ENCODE assay signal across 8 cellular contexts in the genomic region with DNA sequence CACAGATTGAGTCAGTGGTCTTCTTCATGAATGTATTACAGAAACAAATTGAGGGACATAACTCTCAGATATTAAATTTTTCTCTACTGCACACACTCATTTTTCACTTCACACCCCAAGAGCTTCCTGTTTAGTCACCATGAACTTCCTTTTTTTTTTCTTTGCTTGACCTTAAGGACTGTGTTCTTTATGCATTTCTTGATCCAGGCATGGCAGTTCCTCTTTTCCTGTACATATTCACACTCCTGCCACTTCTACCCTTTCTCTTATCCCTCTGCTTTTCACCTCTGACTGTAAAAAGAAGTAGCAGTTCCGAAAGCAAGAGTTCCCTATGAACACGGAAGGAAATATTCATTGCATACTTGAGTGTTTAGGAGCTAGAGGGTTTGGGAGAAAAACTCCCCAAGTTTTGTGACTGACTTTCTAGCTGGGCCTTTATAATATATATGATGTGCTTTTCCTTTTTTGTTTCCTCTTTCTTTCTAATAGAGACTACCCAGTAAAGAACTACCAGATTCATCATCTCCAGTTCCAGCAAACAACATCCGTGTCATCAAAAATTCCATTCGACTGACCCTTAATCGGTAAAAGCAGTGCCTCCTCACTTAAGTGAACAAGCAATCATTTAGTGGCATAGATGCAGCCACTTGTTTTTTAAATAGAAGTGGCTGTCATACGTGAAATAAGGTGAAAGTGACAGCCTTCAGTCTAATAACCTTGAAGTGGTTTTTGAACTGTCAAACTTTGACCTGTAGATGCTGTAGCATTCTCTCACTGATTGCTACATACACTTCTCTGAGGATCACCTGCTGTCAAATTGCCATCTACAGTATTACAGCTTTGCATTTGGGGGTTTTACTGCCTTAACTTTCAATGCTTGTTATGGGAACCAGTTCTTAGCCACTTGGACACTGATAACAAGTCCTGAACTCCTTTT. TPM values are rescaled to one million over a fixed set of nuclear protein-coding genes. Genes with fewer than 3 reads are reported as not detected.
A peak's percentile ranks its signal among the peaks of the same experiment; 100 is the strongest.
DNase-seq lines count a peak whose midpoint lies in the region; ATAC-seq and TF ChIP-seq lines count a peak whose summit lies in the region.

No MANE protein-coding gene starts in this region.

- no peaks in the 10 kb centered on the region for H3K4me1 ChIP-seq in CD4-positive, CD25-positive, alpha-beta regulatory T cell (ENCODE audit: control insufficient read depth, insufficient read depth, low read length, poor library complexity, severe bottlenecking)

- intact Hi-C loops in left ventricle myocardium superior (cut with micrococcal nuclease): no loop called here

- no peak overlapping the region for H3K27ac ChIP-seq in CD4-positive, CD25-positive, alpha-beta regulatory T cell (ENCODE audit: insufficient read depth, low read length, poor library complexity, severe bottlenecking)

- no peak overlapping the region for H3K4me3 ChIP-seq in CD4-positive, CD25-positive, alpha-beta regulatory T cell (ENCODE audit: low read depth, low read length)

- no peak for DNase-seq in CD4-positive, CD25-positive, alpha-beta regulatory T cell
- DNase-seq in SIG-M5 (lab: John Stamatoyannopoulos, UW): peak; percentile 98
- no peak for DNase-seq in left ventricle myocardium superior
- no peak for DNase-seq in C1 segment of cervical spinal cord (lab: John Stamatoyannopoulos, UW)
- no peak for DNase-seq in DMS153 treated with DMSO at 0.1 percent for 48 hours (lab: John Stamatoyannopoulos, UW; ENCODE audit: unreplicated experiment)
- DNase-seq in osteocyte (ENCODE audit: extremely low spot score, unreplicated experiment): no peak
- DNase-seq in stimulated activated CD4-positive, alpha-beta T cell treated with anti-CD3 and anti-CD28 coated beads, Interleukin-1b, Interleukin-23, amount 100 ng/mL, for 48 hours: no peak

- H3K4me3 Mint-ChIP-seq in CD4-positive, CD25-positive, alpha-beta regulatory T cell: no peak overlapping the region
- no peak overlapping the region for H3K4me3 Mint-ChIP-seq in osteocyte (ENCODE audit: unreplicated experiment)

- no peak for TF ChIP-seq CTCF in osteocyte (IDR thresholded peaks at IDR 0.05)

- H3K9me3 Mint-ChIP-seq in CD4-positive, CD25-positive, alpha-beta regulatory T cell: no peaks in the 10 kb centered on the region
- H3K9me3 Mint-ChIP-seq in osteocyte (ENCODE audit: unreplicated experiment): no peaks in the 10 kb centered on the region

- no peaks in the 10 kb centered on the region for H3K27me3 ChIP-seq in CD4-positive, CD25-positive, alpha-beta regulatory T cell (ENCODE audit: control insufficient read depth, insufficient read depth, low read length)

- peak overlapping the region; percentile 24 to 72 (median 57) for H3K27ac Mint-ChIP-seq in CD4-positive, CD25-positive, alpha-beta regulatory T cell
- no peak overlapping the region for H3K27ac Mint-ChIP-seq in osteocyte (ENCODE audit: unreplicated experiment)

- H3K27me3 Mint-ChIP-seq in CD4-positive, CD25-positive, alpha-beta regulatory T cell: no peaks in the 10 kb centered on the region
- no peaks in the 10 kb centered on the region for H3K27me3 Mint-ChIP-seq in osteocyte (ENCODE audit: unreplicated experiment)

- H3K4me1 Mint-ChIP-seq in CD4-positive, CD25-positive, alpha-beta regulatory T cell: peaks cover 6 to 14% (median 10%) of the 10 kb centered on the region in 4 donors
- peaks cover 3% of the 10 kb centered on the region for H3K4me1 Mint-ChIP-seq in osteocyte (ENCODE audit: unreplicated experiment)

- peaks cover 38% of the 10 kb centered on the region for H3K36me3 Mint-ChIP-seq in CD4-positive, CD25-positive, alpha-beta regulatory T cell
- H3K36me3 Mint-ChIP-seq in osteocyte (ENCODE audit: unreplicated experiment): peaks cover 42% of the 10 kb centered on the region

- no peaks in the 10 kb centered on the region for H3K9me3 ChIP-seq in CD4-positive, CD25-positive, alpha-beta regulatory T cell (ENCODE audit: control insufficient read depth in 2 of 2, low read length in 2 of 2)

- ATAC-seq in CD4-positive, CD25-positive, alpha-beta regulatory T cell (ENCODE audit: low read depth in 2 of 2): peak in 1 of 2 donors; percentile 22
- ATAC-seq in GM21786 (IDR thresholded peaks at IDR 0.05; ENCODE audit: unreplicated experiment): peak; percentile 67
- ATAC-seq in left ventricle myocardium superior: peak; percentile 65

- peaks cover 86% of the 10 kb centered on the region for H3K36me3 ChIP-seq in CD4-positive, CD25-positive, alpha-beta regulatory T cell (ENCODE audit: control insufficient read depth, insufficient read depth, low read length)

RNA-seq across cellular contexts. Expression of a gene that starts 40.8 kb away (rescaled TPM):
- total RNA-seq in CD4-positive, CD25-positive, alpha-beta regulatory T cell: 23.0 TPM
- polyA plus RNA-seq in CD4-positive, CD25-positive, alpha-beta regulatory T cell: 10 to 100 TPM; 15.7 to 26.1 (median 17.7) TPM
- total RNA-seq in left ventricle myocardium superior: 8.2 TPM
- 15.1 and 17.1 TPM in 2 replicates for total RNA-seq in osteocyte
